In genomic region chr9:132788378-132788777, GRCh38 we compare ENCODE assay signal across 1 cellular context.
TF ChIP-seq lines count a peak whose summit lies in the region.

No MANE protein-coding gene starts in this region.

TF ChIP-seq in K562, 482 proteins besides CTCF, POLR2A, EP300 and RAD21 (continued from another document):
- TF ChIP-seq MGA (IDR thresholded peaks at IDR 0.05) (no peak), ZNF239 (CRISPR knock-in tag; IDR thresholded peaks at IDR 0.05) (no peak), ID3 (CRISPR knock-in tag; IDR thresholded peaks at IDR 0.05) (no peak), ID3 (tag; IDR thresholded peaks at IDR 0.05) (no peak), BDP1 (IDR thresholded peaks at IDR 0.05; ENCODE audit: insufficient read depth, insufficient read length) (no peak), TAF15 (IDR thresholded peaks at IDR 0.05; ENCODE audit: low read depth, low read length) (no peak), SLC30A9 (CRISPR knock-in tag; IDR thresholded peaks at IDR 0.05) (no peak)
TF ChIP-seq in K562: peak in this region for 4.
